12 cellular contexts compared by ENCODE assay signal in genomic region chr16:79272141-79272577, GRCh38.
DNase-seq lines count a peak whose midpoint lies in the region; ATAC-seq and TF ChIP-seq lines count a peak whose summit lies in the region.
"Had no signal": no experiment of that assay in that cellular context is flagged by ENCODE, and none has a peak within 500 bp of the region (broad histone marks: within the 10 kb centered on the region; RNA-seq: fewer than 3 reads in every experiment).

No MANE protein-coding gene starts in this region.

- no peaks in the 10 kb centered on the region for H3K27me3 ChIP-seq in DND-41 (ENCODE audit: insufficient read depth, low read length, poor library complexity)

- H2AFZ ChIP-seq in DND-41 (ENCODE audit: low read depth, low read length), result 0 out of 2 replicates have a peak overlapping the region, but pooled peaks have one; percentile 4

- peaks cover 3% of the 10 kb centered on the region for H3K27me3 Mint-ChIP-seq in progenitor cell of endocrine pancreas

- H3K4me3 ChIP-seq in DND-41 (ENCODE audit: low read depth in 1 of 2, low read length in 2 of 2), result peak overlapping the region in 1 of 2 experiments; percentile 44; a peak in 2 of 4 replicates

- no peak overlapping the region for H3K4me3 Mint-ChIP-seq in progenitor cell of endocrine pancreas (ENCODE audit: low read depth)

- peaks cover 36% of the 10 kb centered on the region for H3K4me1 ChIP-seq in DND-41 (ENCODE audit: insufficient read depth, low read length)

- no peaks in the 10 kb centered on the region for H4K20me1 ChIP-seq in DND-41 (ENCODE audit: insufficient read depth, low read length)

- H3K9ac ChIP-seq in DND-41 (ENCODE audit: low read depth, low read length), result peak overlapping the region; percentile 37; the same call in 1 of the 2 replicates
- H3K9ac ChIP-seq: SK-N-SH had no signal

- H3K4me1 Mint-ChIP-seq in progenitor cell of endocrine pancreas (ENCODE audit: low read depth), result peaks cover 2% of the 10 kb centered on the region

- H3K9me3 Mint-ChIP-seq in progenitor cell of endocrine pancreas (ENCODE audit: low read depth), result no peaks in the 10 kb centered on the region

- peak; percentile 61 for TF ChIP-seq CTCF in DND-41 (IDR thresholded peaks at IDR 0.05; ENCODE audit: borderline replicate concordance, extremely low read depth, low read length, poor library complexity, severe bottlenecking)
- no peak for TF ChIP-seq CTCF in progenitor cell of endocrine pancreas (IDR thresholded peaks at IDR 0.05; ENCODE audit: unreplicated experiment)

- H3K27ac ChIP-seq in DND-41 (ENCODE audit: low read length), result peak overlapping the region; percentile 62

- no peaks in the 10 kb centered on the region for H3K9me3 ChIP-seq in DND-41 (ENCODE audit: insufficient read depth, low read length, severe bottlenecking)
- H3K9me3 ChIP-seq: SK-N-SH had no signal

- peak; percentile 94 for DNase-seq in DND-41
- peak; percentile 33 to 40 for DNase-seq in activated CD4-positive, alpha-beta T cell treated with anti-CD3 and anti-CD28 coated beads, Interleukin-2, amount 50 U/mL, for 24 hours (ENCODE audit: low read depth in 1 of 2, low spot score in 1 of 2)
- DNase-seq in activated naive CD4-positive, alpha-beta T cell treated with anti-CD3 and anti-CD28 coated beads, Interleukin-2, amount 50 U/mL, for 16 hours, result peak; percentile 48
- peak; percentile 47 for DNase-seq in stimulated activated CD4-positive, alpha-beta T cell treated with anti-CD3 and anti-CD28 coated beads, Interleukin-2, amount 100 ng/mL, for 4 hours (ENCODE audit: low read depth)
- DNase-seq in progenitor cell of endocrine pancreas (ENCODE audit: low spot score, unreplicated experiment), result no peak
- DNase-seq: midbrain, MV-4-11, NCI-H774, SK-N-SH had no signal

- H3K79me2 ChIP-seq in DND-41 (ENCODE audit: insufficient read depth, low read length), result no peaks in the 10 kb centered on the region

- peak; percentile 95 for ATAC-seq in DND-41 (ENCODE audit: insufficient read depth, low read depth)
- no peak for ATAC-seq in GM18907 (IDR thresholded peaks at IDR 0.05; ENCODE audit: unreplicated experiment)
- no peak for ATAC-seq in GM21825 (IDR thresholded peaks at IDR 0.05; ENCODE audit: unreplicated experiment)
- ATAC-seq in GM21737 (IDR thresholded peaks at IDR 0.05; ENCODE audit: unreplicated experiment), result no peak

- H3K36me3 Mint-ChIP-seq in progenitor cell of endocrine pancreas (ENCODE audit: insufficient read depth), result no peaks in the 10 kb centered on the region

- peak overlapping the region; percentile 51 for H3K4me2 ChIP-seq in DND-41 (ENCODE audit: insufficient read depth, low read length)
- H3K4me2 ChIP-seq: SK-N-SH had no signal

- no peaks in the 10 kb centered on the region for H3K36me3 ChIP-seq in DND-41 (ENCODE audit: insufficient read depth, low read length)

- H3K27ac Mint-ChIP-seq in progenitor cell of endocrine pancreas, result no peak overlapping the region
